ENCODE assay signal across 8 cellular contexts in the genomic region with DNA sequence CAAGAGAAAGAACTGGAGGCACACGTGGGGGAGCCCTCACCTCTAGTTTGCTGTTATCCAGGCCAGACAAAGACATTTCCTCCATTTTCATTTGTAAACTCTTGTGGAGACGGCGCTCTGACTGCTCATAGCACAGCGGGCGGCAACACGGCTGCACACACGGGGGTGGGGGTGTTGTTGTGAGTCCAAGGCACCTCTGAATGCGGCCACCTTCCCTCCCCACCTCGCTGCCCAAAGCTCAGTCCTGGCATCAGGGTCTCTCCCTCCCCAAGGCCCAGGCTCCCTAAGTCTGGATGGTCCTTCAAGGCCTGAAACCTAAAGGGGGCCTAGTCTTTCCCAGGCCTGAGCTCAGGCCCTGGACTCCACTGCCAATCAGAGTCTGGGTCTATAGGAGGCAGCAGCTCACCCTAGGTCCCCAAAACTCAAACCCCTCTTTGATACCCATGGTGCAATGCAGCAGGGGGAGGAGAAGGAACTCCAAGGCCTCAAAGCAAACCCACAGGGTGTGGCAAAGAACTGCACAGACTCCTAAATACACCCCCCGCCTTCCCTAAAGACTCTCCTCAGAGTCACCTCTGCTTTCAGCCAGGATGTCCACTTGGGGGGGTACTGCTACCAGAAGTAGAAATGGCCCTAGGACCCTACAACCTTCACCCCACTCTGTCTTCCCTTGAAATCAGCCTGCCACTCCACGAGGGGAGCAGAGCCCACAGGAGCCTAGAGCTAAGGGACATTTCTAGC. TPM values are rescaled to one million over a fixed set of nuclear protein-coding genes. Genes with fewer than 3 reads are reported as not detected.
DNase-seq lines count a peak whose midpoint lies in the region; ATAC-seq, FAIRE-seq and TF ChIP-seq lines count a peak whose summit lies in the region.

No MANE protein-coding gene starts in this region.

- H3K4me1 ChIP-seq in HepG2 (ENCODE audit: insufficient read depth, low read length): peaks cover 30% of the 10 kb centered on the region

- TF ChIP-seq POLR2A in HepG2 (IDR thresholded peaks at IDR 0.05; ENCODE audit: insufficient read depth in 1 of 2, low read depth in 2 of 2, low read length in 2 of 2): no peak

- POLR2A ChIA-PET in AG04450 (lab: Yijun Ruan, JAX): interaction anchor here (2.2 to 2.8 kb wide), 3 partner anchors 8 to 12 kb away, joined by 9 to 18 read pairs (median 14); partner anchors contain the start of gene TMUB2
- POLR2A ChIA-PET in HepG2 (lab: Yijun Ruan, JAX): interaction anchor here (1.1 to 4.1 kb wide), 6 partner anchors 9 to 87 kb away, joined by 3 to 71 read pairs (median 6); partner anchors contain the start of gene TMUB2

- peak overlapping the region; percentile 91 for H3K4me2 ChIP-seq in HepG2 (ENCODE audit: low read depth, low read length)

- H3K9ac ChIP-seq in HepG2 (ENCODE audit: insufficient read depth, low read depth, low read length): peak overlapping the region; percentile 84

- no peak overlapping the region for H2AFZ ChIP-seq in HepG2 (ENCODE audit: low read length)

- no peak for ATAC-seq in HepG2

- no peaks in the 10 kb centered on the region for H3K9me3 ChIP-seq in AG04450 (ENCODE audit: control insufficient read depth, insufficient read depth, low read length)
- no peaks in the 10 kb centered on the region for H3K9me3 ChIP-seq in HepG2 (ENCODE audit: low read length)

- H3K79me2 ChIP-seq in HepG2 (ENCODE audit: insufficient read depth, low read length): peaks cover 19% of the 10 kb centered on the region

- peak; percentile 21; the same call in 1 of the 2 replicates for TF ChIP-seq CTCF in AG04450 (IDR thresholded peaks at IDR 0.05; ENCODE audit: low read depth, low read length)
- TF ChIP-seq CTCF in HepG2 (CRISPR knock-in tag; IDR thresholded peaks at IDR 0.05): peak; percentile 66

- TF ChIP-seq EP300 in HepG2 (IDR thresholded peaks at IDR 0.05; ENCODE audit: low read depth in 2 of 2, low read length in 2 of 2) (no peak), HepG2 (CRISPR knock-in tag; IDR thresholded peaks at IDR 0.05; ENCODE audit: borderline replicate concordance) (no peak)

- H4K20me1 ChIP-seq in HepG2 (ENCODE audit: insufficient read depth, low read length): 0 out of 2 replicates have a peak, but pooled peaks cover 7% of the 10 kb centered on the region

- TSS peak; percentile 48 for BruUV-seq in HepG2 (replicated peaks; lab: Mats Ljungman, UMichigan)

- in situ Hi-C loops in T47D (cut with HindIII; ENCODE audit: low pct_unique_long_range_greater_than_20kb, low sequenced_read_pairs) (no loop called here), HepG2 (cut with HindIII; ENCODE audit: extremely low pct_ligation_motif_present, low pct_unique_long_range_greater_than_20kb) (no loop called here)

- TF ChIP-seq RAD21 in HepG2 (CRISPR knock-in tag; IDR thresholded peaks at IDR 0.05): peak; percentile 17; the same call in 1 of the 2 replicates

- H3K27me3 ChIP-seq in AG04450 (ENCODE audit: control insufficient read depth, insufficient read depth, low read length) (no peaks in the 10 kb centered on the region), HepG2 (ENCODE audit: control insufficient read depth in 1 of 2, insufficient read depth in 2 of 2, low read length in 2 of 2) (no peaks in the 10 kb centered on the region; a peak in 1 of 5 replicates)

- WGBS in HepG2 (ENCODE audit: low lambda C conversion rate): 76% methylated on average over 11 of the region's 11 CpGs

- intact Hi-C loops in HepG2 (cut with micrococcal nuclease; ENCODE audit: unreplicated experiment): no loop called here

- CTCF ChIA-PET in AG04450 (lab: Charles Lee) (interaction anchor here (1.0 to 1.1 kb wide), 2 partner anchors 12 to 147 kb away, joined by 5 to 6 read pairs; no protein-coding TSS in a partner anchor), HepG2 (lab: Yijun Ruan, JAX; ENCODE audit: low intra/inter-chr PET ratio, low total read pairs) (no interaction called here)

- H3K4me3 ChIP-seq in AG04450 (ENCODE audit: low read depth, low read length): peak overlapping the region; percentile 78
- H3K4me3 ChIP-seq in HepG2 (replicated peaks in 1 of 3; ENCODE audit: insufficient read depth in 1 of 3, low read depth in 2 of 3, low read length in 3 of 3): peak overlapping the region; percentile 73 to 91 (median 86)

- FAIRE-seq in GM18507 (lab: Jason Lieb, UNC): peak; percentile 89
- FAIRE-seq in HepG2 (lab: Jason Lieb, UNC): peak; percentile 75

- peaks cover 18 to 42% of the 10 kb centered on the region in 2 experiments for H3K36me3 ChIP-seq in HepG2 (replicated peaks in 1 of 2; ENCODE audit: control insufficient read depth in 1 of 2, insufficient read depth in 2 of 2, low read length in 2 of 2)

- H3K27ac ChIP-seq in AG04450 (ENCODE audit: low read depth, low read length) (peak overlapping the region; percentile 78), HepG2 (ENCODE audit: extremely low read length, insufficient read depth, low read length) (peak overlapping the region; percentile 77), temporal lobe (ENCODE audit: low read depth, low read length) (peak overlapping the region; percentile 84)

- no peak for DNase-seq in AG04450 (ENCODE audit: low read depth, low spot score)
- DNase-seq in GM18507 (ENCODE audit: extremely low spot score, insufficient read length, low read depth): no peak
- peak; percentile 57 for DNase-seq in SIG-M5 (lab: John Stamatoyannopoulos, UW)
- peak; percentile 69 to 84 for DNase-seq in T47D (ENCODE audit: low read depth in 1 of 2, low spot score in 1 of 2)
- no peak for DNase-seq in HepG2 (ENCODE audit: low spot score)
- DNase-seq in HuH-7 (ENCODE audit: low spot score): no peak
- no peak for DNase-seq in NCI-H1092 (lab: John Stamatoyannopoulos, UW)

RNA-seq across cellular contexts. Expression of gene ATXN7L3, which starts 1.5 kb away (rescaled TPM):
- polyA plus RNA-seq in AG04450 (2011; rRNA removed) (44.1 and 51.6 TPM in 2 replicates), HepG2 (2011; rRNA removed) (44.5 and 49.3 TPM in 2 replicates)
- 41.8 and 45.1 TPM in 2 replicates for polyA minus RNA-seq in AG04450 (2011; rRNA and poly(A)+ RNA removed)
- total RNA-seq in HepG2 (2016; rRNA removed; fragmentation: Illumina TruSeq; extraction: Trizol) (45.7 and 59.1 TPM in 2 replicates), temporal lobe (52.9 TPM)
- total RNA-seq in HepG2 (2016; cell fraction: cytosol; rRNA removed; fragmentation: Illumina TruSeq; extraction: Trizol; ENCODE audit: low read depth): 12.2 and 14.1 TPM in 2 replicates
- 42.7 and 60.0 TPM in 2 replicates for total RNA-seq in HepG2 (2016; cell fraction: insoluble cytoplasmic fraction; rRNA removed; fragmentation: Illumina TruSeq; extraction: Trizol)
- total RNA-seq in HepG2 (2016; cell fraction: membrane; rRNA removed; fragmentation: Illumina TruSeq; extraction: Trizol): 45.9 and 46.8 TPM in 2 replicates
- 42.7 and 44.6 TPM in 2 replicates for total RNA-seq in HepG2 (2016; cell fraction: nucleus; rRNA removed; fragmentation: Illumina TruSeq; extraction: Trizol)
- polyA plus RNA-seq in HepG2 (2011; cell fraction: cytosol; rRNA removed): 39.5 and 41.0 TPM in 2 replicates
- 121 and 131 TPM in 2 replicates for polyA plus RNA-seq in HepG2 (2011; cell fraction: nucleus; rRNA removed)
- polyA plus RNA-seq in HepG2 (2012): 37.8 and 38.4 TPM in 2 replicates
- 7.6 and 9.2 TPM in 2 replicates for polyA plus RNA-seq in HepG2 (2016; cell fraction: cytosol; fragmentation: Illumina TruSeq; extraction: Trizol; ENCODE audit: low read depth)
- 50.4 and 54.3 TPM in 2 replicates for polyA plus RNA-seq in HepG2 (2016; cell fraction: insoluble cytoplasmic fraction; fragmentation: Illumina TruSeq; extraction: Trizol; ENCODE audit: low read depth)
- polyA plus RNA-seq in HepG2 (2016; cell fraction: membrane; fragmentation: Illumina TruSeq; extraction: Trizol; ENCODE audit: low read depth): 32.8 and 36.7 TPM in 2 replicates
- 81.5 and 96.7 TPM in 2 replicates for polyA plus RNA-seq in HepG2 (2016; cell fraction: nucleus; fragmentation: Illumina TruSeq; extraction: Trizol; ENCODE audit: insufficient read depth, low read depth)
- polyA minus RNA-seq in HepG2 (2011; rRNA and poly(A)+ RNA removed; ENCODE audit: low replicate concordance): 65.3 and 85.1 TPM in 2 replicates
- polyA minus RNA-seq in HepG2 (2011; cell fraction: cytosol; rRNA and poly(A)+ RNA removed): 25.4 and 26.4 TPM in 2 replicates
- 47.9 and 72.6 TPM in 2 replicates for polyA minus RNA-seq in HepG2 (2011; cell fraction: nucleus; rRNA and poly(A)+ RNA removed)

RNA-seq across cellular contexts. Expression of gene TMUB2, which starts 11.4 kb away (rescaled TPM):
- polyA plus RNA-seq in AG04450 (2011; rRNA removed) (34.3 and 37.1 TPM in 2 replicates), HepG2 (2011; rRNA removed) (50.8 and 55.5 TPM in 2 replicates)
- 22.6 and 32.5 TPM in 2 replicates for polyA minus RNA-seq in AG04450 (2011; rRNA and poly(A)+ RNA removed)
- total RNA-seq in HepG2 (2016; rRNA removed; fragmentation: Illumina TruSeq; extraction: Trizol) (18.7 and 26.9 TPM in 2 replicates), temporal lobe (19.4 TPM)
- total RNA-seq in HepG2 (2016; cell fraction: cytosol; rRNA removed; fragmentation: Illumina TruSeq; extraction: Trizol; ENCODE audit: low read depth): 9.7 and 10.5 TPM in 2 replicates
- total RNA-seq in HepG2 (2016; cell fraction: insoluble cytoplasmic fraction; rRNA removed; fragmentation: Illumina TruSeq; extraction: Trizol): 17.2 and 28.2 TPM in 2 replicates
- total RNA-seq in HepG2 (2016; cell fraction: membrane; rRNA removed; fragmentation: Illumina TruSeq; extraction: Trizol): 18.3 and 23.2 TPM in 2 replicates
- total RNA-seq in HepG2 (2016; cell fraction: nucleus; rRNA removed; fragmentation: Illumina TruSeq; extraction: Trizol): 23.0 and 27.8 TPM in 2 replicates
- 41.4 and 47.9 TPM in 2 replicates for polyA plus RNA-seq in HepG2 (2011; cell fraction: cytosol; rRNA removed)
- 102 and 118 TPM in 2 replicates for polyA plus RNA-seq in HepG2 (2011; cell fraction: nucleus; rRNA removed)
- 22.8 and 25.7 TPM in 2 replicates for polyA plus RNA-seq in HepG2 (2012)
- polyA plus RNA-seq in HepG2 (2016; cell fraction: cytosol; fragmentation: Illumina TruSeq; extraction: Trizol; ENCODE audit: low read depth): 8.4 and 10.1 TPM in 2 replicates
- 19.7 and 21.2 TPM in 2 replicates for polyA plus RNA-seq in HepG2 (2016; cell fraction: insoluble cytoplasmic fraction; fragmentation: Illumina TruSeq; extraction: Trizol; ENCODE audit: low read depth)
- 18.3 and 18.4 TPM in 2 replicates for polyA plus RNA-seq in HepG2 (2016; cell fraction: membrane; fragmentation: Illumina TruSeq; extraction: Trizol; ENCODE audit: low read depth)
- polyA plus RNA-seq in HepG2 (2016; cell fraction: nucleus; fragmentation: Illumina TruSeq; extraction: Trizol; ENCODE audit: insufficient read depth, low read depth): 62.7 and 64.3 TPM in 2 replicates
- polyA minus RNA-seq in HepG2 (2011; rRNA and poly(A)+ RNA removed; ENCODE audit: low replicate concordance): 28.1 and 44.6 TPM in 2 replicates
- 13.8 and 15.3 TPM in 2 replicates for polyA minus RNA-seq in HepG2 (2011; cell fraction: cytosol; rRNA and poly(A)+ RNA removed)
- 21.1 and 21.4 TPM in 2 replicates for polyA minus RNA-seq in HepG2 (2011; cell fraction: nucleus; rRNA and poly(A)+ RNA removed)

RNA-seq across cellular contexts. Expression of gene UBTF, which starts 21.3 kb away (rescaled TPM):
- polyA plus RNA-seq in AG04450 (2011; rRNA removed): 26.6 and 30.0 TPM in 2 replicates
- polyA minus RNA-seq in AG04450 (2011; rRNA and poly(A)+ RNA removed): 28.6 and 31.2 TPM in 2 replicates
- 52.1 and 60.9 TPM in 2 replicates for total RNA-seq in HepG2 (2016; rRNA removed; fragmentation: Illumina TruSeq; extraction: Trizol)
- 13.2 and 14.5 TPM in 2 replicates for total RNA-seq in HepG2 (2016; cell fraction: cytosol; rRNA removed; fragmentation: Illumina TruSeq; extraction: Trizol; ENCODE audit: low read depth)
- total RNA-seq in HepG2 (2016; cell fraction: insoluble cytoplasmic fraction; rRNA removed; fragmentation: Illumina TruSeq; extraction: Trizol): 46.2 and 61.5 TPM in 2 replicates
- 33.7 and 33.9 TPM in 2 replicates for total RNA-seq in HepG2 (2016; cell fraction: membrane; rRNA removed; fragmentation: Illumina TruSeq; extraction: Trizol)
- 43.5 and 47.5 TPM in 2 replicates for total RNA-seq in HepG2 (2016; cell fraction: nucleus; rRNA removed; fragmentation: Illumina TruSeq; extraction: Trizol)
- polyA plus RNA-seq in HepG2 (2011; rRNA removed): 15.2 and 16.1 TPM in 2 replicates
- 9.1 and 10.0 TPM in 2 replicates for polyA plus RNA-seq in HepG2 (2011; cell fraction: cytosol; rRNA removed)
- 35.4 and 41.3 TPM in 2 replicates for polyA plus RNA-seq in HepG2 (2011; cell fraction: nucleus; rRNA removed)
- 27.8 and 33.4 TPM in 2 replicates for polyA plus RNA-seq in HepG2 (2012)
- polyA plus RNA-seq in HepG2 (2016; cell fraction: cytosol; fragmentation: Illumina TruSeq; extraction: Trizol; ENCODE audit: low read depth): 8.6 and 8.7 TPM in 2 replicates
- polyA plus RNA-seq in HepG2 (2016; cell fraction: insoluble cytoplasmic fraction; fragmentation: Illumina TruSeq; extraction: Trizol; ENCODE audit: low read depth): 57.4 and 68.3 TPM in 2 replicates
- 21.7 and 23.2 TPM in 2 replicates for polyA plus RNA-seq in HepG2 (2016; cell fraction: membrane; fragmentation: Illumina TruSeq; extraction: Trizol; ENCODE audit: low read depth)
- 93.7 and 94.2 TPM in 2 replicates for polyA plus RNA-seq in HepG2 (2016; cell fraction: nucleus; fragmentation: Illumina TruSeq; extraction: Trizol; ENCODE audit: insufficient read depth, low read depth)
- polyA minus RNA-seq in HepG2 (2011; rRNA and poly(A)+ RNA removed; ENCODE audit: low replicate concordance): 11.5 and 30.7 TPM in 2 replicates
- polyA minus RNA-seq in HepG2 (2011; cell fraction: cytosol; rRNA and poly(A)+ RNA removed): 8.2 and 9.9 TPM in 2 replicates
- polyA minus RNA-seq in HepG2 (2011; cell fraction: nucleus; rRNA and poly(A)+ RNA removed): 29.7 and 33.2 TPM in 2 replicates
- total RNA-seq in temporal lobe: 61.2 TPM

RNA-seq across cellular contexts. Expression of gene ASB16, which starts 27.6 kb away (rescaled TPM):
- not detected in 2 replicates for polyA plus RNA-seq in AG04450 (2011; rRNA removed)
- not detected in 2 replicates for polyA minus RNA-seq in AG04450 (2011; rRNA and poly(A)+ RNA removed)
- total RNA-seq in HepG2 (2016; rRNA removed; fragmentation: Illumina TruSeq; extraction: Trizol): 0.07 TPM in 1 of 2 replicates, not detected in the other
- not detected in 2 replicates for total RNA-seq in HepG2 (2016; cell fraction: cytosol; rRNA removed; fragmentation: Illumina TruSeq; extraction: Trizol; ENCODE audit: low read depth)
- not detected in 2 replicates for total RNA-seq in HepG2 (2016; cell fraction: insoluble cytoplasmic fraction; rRNA removed; fragmentation: Illumina TruSeq; extraction: Trizol)
- total RNA-seq in HepG2 (2016; cell fraction: membrane; rRNA removed; fragmentation: Illumina TruSeq; extraction: Trizol): not detected in 2 replicates
- total RNA-seq in HepG2 (2016; cell fraction: nucleus; rRNA removed; fragmentation: Illumina TruSeq; extraction: Trizol): not detected in 2 replicates
- polyA plus RNA-seq in HepG2 (2011; rRNA removed): 0.05 TPM in 1 of 2 replicates, not detected in the other
- polyA plus RNA-seq in HepG2 (2011; cell fraction: cytosol; rRNA removed): 0.04 and 0.10 TPM in 2 replicates
- polyA plus RNA-seq in HepG2 (2011; cell fraction: nucleus; rRNA removed): 0.45 and 0.47 TPM in 2 replicates
- polyA plus RNA-seq in HepG2 (2012): 0.47 and 0.64 TPM in 2 replicates
- polyA plus RNA-seq in HepG2 (2016; cell fraction: cytosol; fragmentation: Illumina TruSeq; extraction: Trizol; ENCODE audit: low read depth): not detected in 2 replicates
- polyA plus RNA-seq in HepG2 (2016; cell fraction: insoluble cytoplasmic fraction; fragmentation: Illumina TruSeq; extraction: Trizol; ENCODE audit: low read depth): not detected in 2 replicates
- not detected in 2 replicates for polyA plus RNA-seq in HepG2 (2016; cell fraction: membrane; fragmentation: Illumina TruSeq; extraction: Trizol; ENCODE audit: low read depth)
- polyA plus RNA-seq in HepG2 (2016; cell fraction: nucleus; fragmentation: Illumina TruSeq; extraction: Trizol; ENCODE audit: insufficient read depth, low read depth): not detected in 2 replicates
- 0.09 and 0.40 TPM in 2 replicates for polyA minus RNA-seq in HepG2 (2011; rRNA and poly(A)+ RNA removed; ENCODE audit: low replicate concordance)
- not detected in 2 replicates for polyA minus RNA-seq in HepG2 (2011; cell fraction: cytosol; rRNA and poly(A)+ RNA removed)
- polyA minus RNA-seq in HepG2 (2011; cell fraction: nucleus; rRNA and poly(A)+ RNA removed): not detected in 2 replicates
- total RNA-seq in temporal lobe: not detected

RNA-seq across cellular contexts. Expression of gene HROB, which starts 56.4 kb away (rescaled TPM):
- polyA plus RNA-seq in AG04450 (2011; rRNA removed) (0.86 and 0.97 TPM in 2 replicates), HepG2 (2011; rRNA removed) (5.0 and 6.1 TPM in 2 replicates)
- polyA minus RNA-seq in AG04450 (2011; rRNA and poly(A)+ RNA removed): 4.4 and 4.9 TPM in 2 replicates
- total RNA-seq in HepG2 (2016; rRNA removed; fragmentation: Illumina TruSeq; extraction: Trizol) (6.7 and 7.1 TPM in 2 replicates), temporal lobe (0.74 TPM)
- total RNA-seq in HepG2 (2016; cell fraction: cytosol; rRNA removed; fragmentation: Illumina TruSeq; extraction: Trizol; ENCODE audit: low read depth): 5.6 and 7.4 TPM in 2 replicates
- 5.5 and 5.6 TPM in 2 replicates for total RNA-seq in HepG2 (2016; cell fraction: insoluble cytoplasmic fraction; rRNA removed; fragmentation: Illumina TruSeq; extraction: Trizol)
- total RNA-seq in HepG2 (2016; cell fraction: membrane; rRNA removed; fragmentation: Illumina TruSeq; extraction: Trizol): 5.5 and 5.6 TPM in 2 replicates
- total RNA-seq in HepG2 (2016; cell fraction: nucleus; rRNA removed; fragmentation: Illumina TruSeq; extraction: Trizol): 5.1 and 5.5 TPM in 2 replicates
- 3.3 and 4.0 TPM in 2 replicates for polyA plus RNA-seq in HepG2 (2011; cell fraction: cytosol; rRNA removed)
- 7.3 and 8.7 TPM in 2 replicates for polyA plus RNA-seq in HepG2 (2011; cell fraction: nucleus; rRNA removed)
- polyA plus RNA-seq in HepG2 (2012): 2.5 and 4.8 TPM in 2 replicates
- polyA plus RNA-seq in HepG2 (2016; cell fraction: cytosol; fragmentation: Illumina TruSeq; extraction: Trizol; ENCODE audit: low read depth): 1.4 and 1.5 TPM in 2 replicates
- polyA plus RNA-seq in HepG2 (2016; cell fraction: insoluble cytoplasmic fraction; fragmentation: Illumina TruSeq; extraction: Trizol; ENCODE audit: low read depth): 6.2 and 7.5 TPM in 2 replicates
- 2.2 and 3.0 TPM in 2 replicates for polyA plus RNA-seq in HepG2 (2016; cell fraction: membrane; fragmentation: Illumina TruSeq; extraction: Trizol; ENCODE audit: low read depth)
- 14.2 and 16.9 TPM in 2 replicates for polyA plus RNA-seq in HepG2 (2016; cell fraction: nucleus; fragmentation: Illumina TruSeq; extraction: Trizol; ENCODE audit: insufficient read depth, low read depth)
- polyA minus RNA-seq in HepG2 (2011; rRNA and poly(A)+ RNA removed; ENCODE audit: low replicate concordance): 11.6 and 25.6 TPM in 2 replicates
- 2.7 and 4.6 TPM in 2 replicates for polyA minus RNA-seq in HepG2 (2011; cell fraction: cytosol; rRNA and poly(A)+ RNA removed)
- 3.9 and 4.5 TPM in 2 replicates for polyA minus RNA-seq in HepG2 (2011; cell fraction: nucleus; rRNA and poly(A)+ RNA removed)

Comparison
In these comparisons a context has a peak if more than half of its experiments do, and no peak if none do; other contexts are left out.
1. DNase-seq: peak in SIG-M5 (single experiment) and T47D (2 of 2); none in AG04450 (single experiment), GM18507 (single experiment), HepG2 (single experiment), HuH-7 (single experiment) and NCI-H1092 (single experiment).
2. Peak in every context shown above with its lines, with median percentiles within 50 percentile points of each other: H3K27ac ChIP-seq.